Comparison of ENCODE assay signal across 8 cellular contexts in genomic region chr19:29831041-29831548, GRCh38. TPM values are rescaled to one million over a fixed set of nuclear protein-coding genes. Genes with fewer than 3 reads are reported as not detected.
DNase-seq lines count a peak whose midpoint lies in the region; ATAC-seq and TF ChIP-seq lines count a peak whose summit lies in the region.

No MANE protein-coding gene starts in this region.

- H2AFZ ChIP-seq in Loucy (ENCODE audit: low read length) = peak overlapping the region; percentile 65

- TF ChIP-seq CTCF in Loucy (conservative IDR thresholded peaks at IDR 0.05; ENCODE audit: low read length) = no peak

- H3K27me3 ChIP-seq in Loucy (ENCODE audit: insufficient read depth, low read length, poor library complexity, severe bottlenecking) = no peaks in the 10 kb centered on the region

- H3K4me3 ChIP-seq in Loucy (ENCODE audit: low read length, poor library complexity, severe bottlenecking) = no peak overlapping the region

- no peaks in the 10 kb centered on the region for H3K79me2 ChIP-seq in Loucy (ENCODE audit: insufficient read depth, low read length)

- ATAC-seq in esophagus mucosa = peak; percentile 92
- ATAC-seq in GM18502 (IDR thresholded peaks at IDR 0.05; ENCODE audit: poor library complexity, unreplicated experiment) = no peak
- ATAC-seq in HG03095 (IDR thresholded peaks at IDR 0.05; ENCODE audit: unreplicated experiment) = no peak

- H3K4me1 ChIP-seq in Loucy (ENCODE audit: insufficient read depth, low read length, poor library complexity, severe bottlenecking) = peaks cover 6% of the 10 kb centered on the region

- H3K4me2 ChIP-seq in Loucy (ENCODE audit: low read depth, low read length, poor library complexity, severe bottlenecking) = peak overlapping the region; percentile 1

- H3K9me3 ChIP-seq in Loucy (ENCODE audit: insufficient read depth, low read depth, low read length) = no peaks in the 10 kb centered on the region

- H3F3A ChIP-seq in Loucy (ENCODE audit: low read depth) = no peaks in the 10 kb centered on the region

- H3K36me3 ChIP-seq in Loucy (ENCODE audit: insufficient read depth, low read length) = no peaks in the 10 kb centered on the region

- no peaks in the 10 kb centered on the region for H3K9me2 ChIP-seq in Loucy (replicated peaks; ENCODE audit: low read depth, low read length)

- no peaks in the 10 kb centered on the region for H4K20me1 ChIP-seq in Loucy (ENCODE audit: insufficient read depth, low read length, poor library complexity, severe bottlenecking)

- peak; percentile 44 for DNase-seq in activated CD8-positive, alpha-beta memory T cell treated with anti-CD3 and anti-CD28 coated beads, Interleukin-2, amount 50 U/mL, for 1 hour (ENCODE audit: extremely low read depth)
- peak; percentile 41 for DNase-seq in stimulated activated naive CD4-positive, alpha-beta T cell treated with Interleukin-2 at 50 U/mL for 16 hours (lab: John Stamatoyannopoulos, UW)
- no peak for DNase-seq in NK-92 treated with Interleukin-12 subunit alpha and Interleukin-12 subunit beta, amount 100 ng/mL, for 24 hours (lab: John Stamatoyannopoulos, UW)
- DNase-seq in NCI-H187 treated with DMSO at 0.1 percent for 48 hours (lab: John Stamatoyannopoulos, UW) = no peak

- no peak overlapping the region for H3K9ac ChIP-seq in Loucy (ENCODE audit: low read depth, low read length, poor library complexity, severe bottlenecking)

RNA-seq across cellular contexts. Expression of gene CCNE1, which starts 19.3 kb away (rescaled TPM):
- 3.7 TPM for total RNA-seq in esophagus mucosa

Comparison
In these comparisons a context has a peak if more than half of its experiments do, and no peak if none do; other contexts are left out.
1. DNase-seq: peak in activated CD8-positive, alpha-beta memory T cell treated with anti-CD3 and anti-CD28 coated beads, Interleukin-2, amount 50 U/mL, for 1 hour (single experiment) and stimulated activated naive CD4-positive, alpha-beta T cell treated with Interleukin-2 at 50 U/mL for 16 hours (single experiment); none in NK-92 treated with Interleukin-12 subunit alpha and Interleukin-12 subunit beta, amount 100 ng/mL, for 24 hours (single experiment) and NCI-H187 treated with DMSO at 0.1 percent for 48 hours (single experiment).